In genomic region chr17:7295230-7296180, GRCh38 we compare ENCODE assay signal across 8 cellular contexts. TPM values are rescaled to one million over a fixed set of nuclear protein-coding genes. Genes with fewer than 3 reads are reported as not detected.
DNase-seq lines count a peak whose midpoint lies in the region; ATAC-seq and TF ChIP-seq lines count a peak whose summit lies in the region.

No MANE protein-coding gene starts in this region.

- peaks cover 15% of the 10 kb centered on the region for H3K4me1 Mint-ChIP-seq in activated CD4-positive, alpha-beta T cell treated with anti-CD3 and anti-CD28 coated beads, Interleukin-2, amount 10 ng/mL, durations not matched to agents 24 days and 14 days
- peaks cover 24% of the 10 kb centered on the region for H3K4me1 Mint-ChIP-seq in activated B cell treated with CpG ODN at 0.5 μM for 24 hours

- no peak for TF ChIP-seq CTCF in activated B cell treated with CpG ODN at 0.5 μM for 24 hours (IDR thresholded peaks at IDR 0.05)

- H3K27me3 ChIP-seq in iPS-18a (ENCODE audit: control insufficient read depth, insufficient read depth, low read length): peaks cover 47% of the 10 kb centered on the region
- H3K27me3 ChIP-seq in subcutaneous abdominal adipose tissue (ENCODE audit: control insufficient read depth in 5 of 5, insufficient read depth in 4 of 5, low read length in 5 of 5): peaks cover 0 to 24% (median 17%) of the 10 kb centered on the region in 5 donors

- H3K36me3 Mint-ChIP-seq in activated CD4-positive, alpha-beta T cell treated with anti-CD3 and anti-CD28 coated beads, Interleukin-2, amount 10 ng/mL, durations not matched to agents 24 days and 14 days (ENCODE audit: low read depth): no peaks in the 10 kb centered on the region
- no peaks in the 10 kb centered on the region for H3K36me3 Mint-ChIP-seq in activated B cell treated with CpG ODN at 0.5 μM for 24 hours (ENCODE audit: low read depth)

- H3K4me3 ChIP-seq in iPS-18a (ENCODE audit: low read length) (peak overlapping the region; percentile 47), subcutaneous abdominal adipose tissue (ENCODE audit: low read depth in 1 of 5, low read length in 5 of 5) (peak overlapping the region in 3 of 5 donors; percentile 22 to 48 (median 48))

- H3K9ac ChIP-seq in iPS-18a (ENCODE audit: low read length) (no peak overlapping the region), subcutaneous abdominal adipose tissue (ENCODE audit: low read length in 5 of 5) (peak overlapping the region in 1 of 5 donors; percentile 20)

- H3K27me3 Mint-ChIP-seq in activated CD4-positive, alpha-beta T cell treated with anti-CD3 and anti-CD28 coated beads, Interleukin-2, amount 10 ng/mL, durations not matched to agents 24 days and 14 days: peaks cover 50% of the 10 kb centered on the region
- peaks cover 20% of the 10 kb centered on the region for H3K27me3 Mint-ChIP-seq in activated B cell treated with CpG ODN at 0.5 μM for 24 hours

- CTCF ChIA-PET in activated B cell treated with CpG ODN at 0.5 μM for 24 hours (lab: Charles Lee): interaction anchor here (0.6 to 3.5 kb wide), 21 partner anchors 8 to 294 kb away, joined by 3 to 38 read pairs (median 6); partner anchors contain the start of genes ACADVL, ACAP1, DLG4 and GPS2

- DNase-seq in activated CD4-positive, alpha-beta T cell treated with anti-CD3 and anti-CD28 coated beads, Interleukin-2, amount 10 ng/mL, durations not matched to agents 24 days and 14 days: peak; percentile 64
- no peak for DNase-seq in activated CD4-positive, alpha-beta T cell treated with anti-CD3 and anti-CD28 coated beads for 48 hours
- DNase-seq in activated B cell treated with CpG ODN at 0.5 μM for 24 hours: no peak
- DNase-seq in NCI-H1048 (lab: John Stamatoyannopoulos, UW): no peak

- H3K4me1 ChIP-seq in iPS-18a (ENCODE audit: control insufficient read depth, low read depth, low read length) (peaks cover 7% of the 10 kb centered on the region), subcutaneous abdominal adipose tissue (ENCODE audit: control insufficient read depth in 5 of 5, insufficient read depth in 5 of 5, low read length in 5 of 5) (peaks cover 2 to 59% (median 52%) of the 10 kb centered on the region in 5 donors)

- ATAC-seq in activated B cell treated with CpG ODN at 0.5 μM for 24 hours (ENCODE audit: low read depth) (no peak), GM21360 (IDR thresholded peaks at IDR 0.05; ENCODE audit: unreplicated experiment) (no peak), HG03457 (IDR thresholded peaks at IDR 0.05; ENCODE audit: unreplicated experiment) (no peak)

- H3K27ac ChIP-seq in iPS-18a (ENCODE audit: low read length) (no peak overlapping the region), subcutaneous abdominal adipose tissue (ENCODE audit: low read depth, low read length) (peak overlapping the region; percentile 51)

- H3K9me3 Mint-ChIP-seq in activated CD4-positive, alpha-beta T cell treated with anti-CD3 and anti-CD28 coated beads, Interleukin-2, amount 10 ng/mL, durations not matched to agents 24 days and 14 days: no peaks in the 10 kb centered on the region
- no peaks in the 10 kb centered on the region for H3K9me3 Mint-ChIP-seq in activated B cell treated with CpG ODN at 0.5 μM for 24 hours

- POLR2A ChIA-PET in activated B cell treated with CpG ODN at 0.5 μM for 24 hours (lab: Charles Lee): interaction anchor here (1.0 to 2.2 kb wide), 11 partner anchors 10 to 392 kb away, joined by 3 to 14 read pairs (median 5); partner anchors contain the start of genes ACAP1, EIF5A, SLC16A13 and SLC2A4

- peak overlapping the region; percentile 77 for H3K4me3 Mint-ChIP-seq in activated CD4-positive, alpha-beta T cell treated with anti-CD3 and anti-CD28 coated beads, Interleukin-2, amount 10 ng/mL, durations not matched to agents 24 days and 14 days
- peak overlapping the region; percentile 70 for H3K4me3 Mint-ChIP-seq in activated B cell treated with CpG ODN at 0.5 μM for 24 hours

- no peaks in the 10 kb centered on the region for H3K36me3 ChIP-seq in iPS-18a (ENCODE audit: control insufficient read depth, low read depth, low read length)
- no peaks in the 10 kb centered on the region for H3K36me3 ChIP-seq in subcutaneous abdominal adipose tissue (ENCODE audit: control insufficient read depth in 5 of 5, insufficient read depth in 5 of 5, low read length in 5 of 5)

- peak overlapping the region; percentile 56 for H3K27ac Mint-ChIP-seq in activated CD4-positive, alpha-beta T cell treated with anti-CD3 and anti-CD28 coated beads, Interleukin-2, amount 10 ng/mL, durations not matched to agents 24 days and 14 days
- H3K27ac Mint-ChIP-seq in activated B cell treated with CpG ODN at 0.5 μM for 24 hours: no peak overlapping the region

- intact Hi-C loops in activated CD4-positive, alpha-beta T cell treated with anti-CD3 and anti-CD28 coated beads, Interleukin-2, amount 10 ng/mL, durations not matched to agents 24 days and 14 days (cut with micrococcal nuclease): loop anchor here (1.0 to 2.0 kb wide), 3 partner anchors 15 to 243 kb away; no protein-coding TSS in a partner anchor
- intact Hi-C loops in activated B cell treated with CpG ODN at 0.5 μM for 24 hours (cut with micrococcal nuclease): loop anchor here (1.0 to 5.0 kb wide), 5 partner anchors 15 to 249 kb away; partner anchors contain the start of gene CLDN7

- no peaks in the 10 kb centered on the region for H3K9me3 ChIP-seq in iPS-18a (ENCODE audit: control insufficient read depth, low read depth, low read length)
- no peaks in the 10 kb centered on the region for H3K9me3 ChIP-seq in subcutaneous abdominal adipose tissue (ENCODE audit: control insufficient read depth in 5 of 5, low read length in 5 of 5)

RNA-seq across cellular contexts. Expression of gene YBX2, which starts 1.1 kb away (rescaled TPM):
- 0.21 and 0.33 TPM in 2 replicates for total RNA-seq in activated CD4-positive, alpha-beta T cell treated with anti-CD3 and anti-CD28 coated beads, Interleukin-2, amount 10 ng/mL, durations not matched to agents 24 days and 14 days
- total RNA-seq in activated B cell treated with CpG ODN at 0.5 μM for 24 hours: 0.16 TPM in 1 of 2 replicates, not detected in the other

RNA-seq across cellular contexts. Expression of gene EIF5A, which starts 11.9 kb away (rescaled TPM):
- 1,303 and 1,327 TPM in 2 replicates for total RNA-seq in activated CD4-positive, alpha-beta T cell treated with anti-CD3 and anti-CD28 coated beads, Interleukin-2, amount 10 ng/mL, durations not matched to agents 24 days and 14 days
- total RNA-seq in activated B cell treated with CpG ODN at 0.5 μM for 24 hours: 656 and 664 TPM in 2 replicates

RNA-seq across cellular contexts. Expression of gene SLC2A4, which starts 14.0 kb away (rescaled TPM):
- 0.17 and 0.37 TPM in 2 replicates for total RNA-seq in activated CD4-positive, alpha-beta T cell treated with anti-CD3 and anti-CD28 coated beads, Interleukin-2, amount 10 ng/mL, durations not matched to agents 24 days and 14 days
- not detected in 2 replicates for total RNA-seq in activated B cell treated with CpG ODN at 0.5 μM for 24 hours

RNA-seq across cellular contexts. Expression of gene GPS2, which starts 19.7 kb away (rescaled TPM):
- total RNA-seq in activated CD4-positive, alpha-beta T cell treated with anti-CD3 and anti-CD28 coated beads, Interleukin-2, amount 10 ng/mL, durations not matched to agents 24 days and 14 days: 51.5 and 56.2 TPM in 2 replicates
- total RNA-seq in activated B cell treated with CpG ODN at 0.5 μM for 24 hours: 105 and 115 TPM in 2 replicates

RNA-seq across cellular contexts. Expression of gene CLDN7, which starts 33.2 kb away (rescaled TPM):
- 0.31 and 0.40 TPM in 2 replicates for total RNA-seq in activated CD4-positive, alpha-beta T cell treated with anti-CD3 and anti-CD28 coated beads, Interleukin-2, amount 10 ng/mL, durations not matched to agents 24 days and 14 days
- total RNA-seq in activated B cell treated with CpG ODN at 0.5 μM for 24 hours: 1.1 and 1.8 TPM in 2 replicates
